ENCODE assay signal across 8 cellular contexts in genomic region chr4:67393699-67394281, GRCh38.
DNase-seq lines count a peak whose midpoint lies in the region; ATAC-seq, FAIRE-seq and TF ChIP-seq lines count a peak whose summit lies in the region.

No MANE protein-coding gene starts in this region.

- H3K27ac Mint-ChIP-seq in natural killer cell: no peak overlapping the region
- no peak overlapping the region for H3K27ac Mint-ChIP-seq in natural killer cell treated with Interleukin-12 subunit alpha and Interleukin-12 subunit beta and Interleukin-15 and Interleukin-18, amount 100 ng/mL, for 72 hours
- H3K27ac Mint-ChIP-seq in activated CD8-positive, alpha-beta T cell treated with anti-CD3 and anti-CD28 coated beads for 36 hours: no peak overlapping the region
- no peak overlapping the region for H3K27ac Mint-ChIP-seq in immature natural killer cell
- H3K27ac Mint-ChIP-seq in type B pancreatic cell: no peak overlapping the region

- H3K9me3 Mint-ChIP-seq in natural killer cell (no peaks in the 10 kb centered on the region), immature natural killer cell (peaks cover 0 to 7% (median 0%) of the 10 kb centered on the region in 6 donors), type B pancreatic cell (peaks cover 4% of the 10 kb centered on the region)
- H3K9me3 Mint-ChIP-seq in natural killer cell treated with Interleukin-12 subunit alpha and Interleukin-12 subunit beta and Interleukin-15 and Interleukin-18, amount 100 ng/mL, for 72 hours: no peaks in the 10 kb centered on the region
- no peaks in the 10 kb centered on the region for H3K9me3 Mint-ChIP-seq in activated CD8-positive, alpha-beta T cell treated with anti-CD3 and anti-CD28 coated beads for 36 hours

- no peak overlapping the region for H3K4me3 Mint-ChIP-seq in natural killer cell
- no peak overlapping the region for H3K4me3 Mint-ChIP-seq in natural killer cell treated with Interleukin-12 subunit alpha and Interleukin-12 subunit beta and Interleukin-15 and Interleukin-18, amount 100 ng/mL, for 72 hours
- H3K4me3 Mint-ChIP-seq in activated CD8-positive, alpha-beta T cell treated with anti-CD3 and anti-CD28 coated beads for 36 hours: no peak overlapping the region
- no peak overlapping the region for H3K4me3 Mint-ChIP-seq in immature natural killer cell
- H3K4me3 Mint-ChIP-seq in type B pancreatic cell: no peak overlapping the region

- TF ChIP-seq POLR2A in GM12892 (IDR thresholded peaks at IDR 0.05; ENCODE audit: low read depth, low read length): no peak

- no peaks in the 10 kb centered on the region for H3K9me3 ChIP-seq in MM.1S (replicated peaks; ENCODE audit: insufficient read depth, low read length)

- no peak overlapping the region for H3K27ac ChIP-seq in MM.1S (ENCODE audit: low read length)

- no peaks in the 10 kb centered on the region for H3K4me1 Mint-ChIP-seq in natural killer cell
- no peaks in the 10 kb centered on the region for H3K4me1 Mint-ChIP-seq in natural killer cell treated with Interleukin-12 subunit alpha and Interleukin-12 subunit beta and Interleukin-15 and Interleukin-18, amount 100 ng/mL, for 72 hours (ENCODE audit: low read depth in 2 of 2)
- H3K4me1 Mint-ChIP-seq in activated CD8-positive, alpha-beta T cell treated with anti-CD3 and anti-CD28 coated beads for 36 hours (ENCODE audit: low read depth): no peaks in the 10 kb centered on the region
- no peaks in the 10 kb centered on the region for H3K4me1 Mint-ChIP-seq in immature natural killer cell
- H3K4me1 Mint-ChIP-seq in type B pancreatic cell (ENCODE audit: unreplicated experiment): no peaks in the 10 kb centered on the region

- peak; percentile 72 for TF ChIP-seq CTCF in natural killer cell (IDR thresholded peaks at IDR 0.05)
- TF ChIP-seq CTCF in MM.1S (IDR thresholded peaks at IDR 0.05; ENCODE audit: low read length): peak; percentile 79
- peak; percentile 84 for TF ChIP-seq CTCF in activated CD8-positive, alpha-beta T cell treated with anti-CD3 and anti-CD28 coated beads for 36 hours (IDR thresholded peaks at IDR 0.05)
- peak; percentile 93 for TF ChIP-seq CTCF in type B pancreatic cell (conservative IDR thresholded peaks at IDR 0.05)

- H3K27me3 ChIP-seq in MM.1S (replicated peaks; ENCODE audit: insufficient read depth, low read length): no peaks in the 10 kb centered on the region

- no peaks in the 10 kb centered on the region for H3F3A ChIP-seq in MM.1S (ENCODE audit: insufficient read depth, low read length)

- POLR2A ChIA-PET in activated CD8-positive, alpha-beta T cell treated with anti-CD3 and anti-CD28 coated beads for 36 hours (lab: Charles Lee): no interaction called here

- H4K20me1 ChIP-seq in MM.1S (ENCODE audit: insufficient read depth, low read length): no peaks in the 10 kb centered on the region

- intact Hi-C loops in natural killer cell (cut with micrococcal nuclease): no loop called here
- intact Hi-C loops in activated CD8-positive, alpha-beta T cell treated with anti-CD3 and anti-CD28 coated beads for 36 hours (cut with micrococcal nuclease): no loop called here

- H3K36me3 ChIP-seq in MM.1S (replicated peaks; ENCODE audit: insufficient read depth, low read length): no peaks in the 10 kb centered on the region

- no peak overlapping the region for H3K9ac ChIP-seq in MM.1S (ENCODE audit: low read length)

- no peak overlapping the region for H2AFZ ChIP-seq in MM.1S (ENCODE audit: low read length)

- peaks cover 4 to 7% of the 10 kb centered on the region in 2 donors for H3K27me3 Mint-ChIP-seq in natural killer cell (ENCODE audit: low read depth in 2 of 2)
- peaks cover 5 to 23% of the 10 kb centered on the region in 2 donors for H3K27me3 Mint-ChIP-seq in natural killer cell treated with Interleukin-12 subunit alpha and Interleukin-12 subunit beta and Interleukin-15 and Interleukin-18, amount 100 ng/mL, for 72 hours
- H3K27me3 Mint-ChIP-seq in activated CD8-positive, alpha-beta T cell treated with anti-CD3 and anti-CD28 coated beads for 36 hours: no peaks in the 10 kb centered on the region
- H3K27me3 Mint-ChIP-seq in immature natural killer cell (ENCODE audit: low read depth in 3 of 3): peaks cover 0 to 5% (median 3%) of the 10 kb centered on the region in 3 donors
- H3K27me3 Mint-ChIP-seq in type B pancreatic cell: peaks cover 3% of the 10 kb centered on the region

- H3K4me1 ChIP-seq in MM.1S (ENCODE audit: low read length): no peaks in the 10 kb centered on the region

- H3K4me3 ChIP-seq in MM.1S (ENCODE audit: low read length): no peak overlapping the region

- H3K4me2 ChIP-seq in MM.1S (ENCODE audit: low read depth, low read length): no peak overlapping the region

- no peak for FAIRE-seq in GM12892 (lab: Jason Lieb, UNC)

- no peaks in the 10 kb centered on the region for H3K79me2 ChIP-seq in MM.1S (ENCODE audit: low read length)

- H3K9me2 ChIP-seq in MM.1S (replicated peaks; ENCODE audit: insufficient read depth, low read length): no peaks in the 10 kb centered on the region

- CTCF ChIA-PET in activated CD8-positive, alpha-beta T cell treated with anti-CD3 and anti-CD28 coated beads for 36 hours (lab: Charles Lee): interaction anchor here (0.7 to 1.8 kb wide), 11 partner anchors 8 to 133 kb away, joined by 3 to 6 read pairs (median 3); no protein-coding TSS in a partner anchor

- H3K36me3 Mint-ChIP-seq in natural killer cell (no peaks in the 10 kb centered on the region), immature natural killer cell (no peaks in the 10 kb centered on the region), type B pancreatic cell (no peaks in the 10 kb centered on the region)
- H3K36me3 Mint-ChIP-seq in natural killer cell treated with Interleukin-12 subunit alpha and Interleukin-12 subunit beta and Interleukin-15 and Interleukin-18, amount 100 ng/mL, for 72 hours: no peaks in the 10 kb centered on the region
- no peaks in the 10 kb centered on the region for H3K36me3 Mint-ChIP-seq in activated CD8-positive, alpha-beta T cell treated with anti-CD3 and anti-CD28 coated beads for 36 hours (ENCODE audit: low read depth)

- no peak for ATAC-seq in natural killer cell
- ATAC-seq in natural killer cell treated with Interleukin-12 subunit alpha and Interleukin-12 subunit beta and Interleukin-15 and Interleukin-18, amount 100 ng/mL, for 72 hours: no peak
- ATAC-seq in activated CD8-positive, alpha-beta T cell treated with anti-CD3 and anti-CD28 coated beads for 36 hours: no peak
- no peak for ATAC-seq in HG02981 (IDR thresholded peaks at IDR 0.05; ENCODE audit: unreplicated experiment)

- DNase-seq in natural killer cell (no peak), MM.1S (peak; percentile 35), immature natural killer cell (peak in 2 of 3 donors; percentile 7 to 19), type B pancreatic cell (ENCODE audit: extremely low spot score, unreplicated experiment) (no peak), GM12892 (ENCODE audit: insufficient read length) (no peak)
- DNase-seq in natural killer cell treated with Interleukin-12 subunit alpha and Interleukin-12 subunit beta and Interleukin-15 and Interleukin-18, amount 100 ng/mL, for 72 hours (ENCODE audit: low spot score): no peak
- DNase-seq in activated CD8-positive, alpha-beta T cell treated with anti-CD3 and anti-CD28 coated beads for 36 hours: peak; percentile 29

Comparison
In these comparisons a context has a peak if more than half of its experiments do, and no peak if none do; other contexts are left out.
1. DNase-seq: peak in MM.1S (single experiment), activated CD8-positive, alpha-beta T cell treated with anti-CD3 and anti-CD28 coated beads for 36 hours (single experiment) and immature natural killer cell (2 of 3); none in natural killer cell (single experiment), natural killer cell treated with Interleukin-12 subunit alpha and Interleukin-12 subunit beta and Interleukin-15 and Interleukin-18, amount 100 ng/mL, for 72 hours (single experiment), type B pancreatic cell (single experiment) and GM12892 (single experiment).
2. Peak in every context shown above with its lines, with median percentiles within 50 percentile points of each other: CTCF ChIP-seq.